ENCODE assay signal across 8 cellular contexts in genomic region chr9:93468763-93469456, GRCh38. TPM values are rescaled to one million over a fixed set of nuclear protein-coding genes. Genes with fewer than 3 reads are reported as not detected.
DNase-seq lines count a peak whose midpoint lies in the region; ATAC-seq and TF ChIP-seq lines count a peak whose summit lies in the region.

No MANE protein-coding gene starts in this region.

- H3K9me3 Mint-ChIP-seq in activated naive CD8-positive, alpha-beta T cell (ENCODE audit: low read depth), result no peaks in the 10 kb centered on the region
- no peaks in the 10 kb centered on the region for H3K9me3 Mint-ChIP-seq in activated naive CD8-positive, alpha-beta T cell treated with anti-CD3 and anti-CD28 coated beads, Interleukin-2, amount 50 U/mL, for 24 hours
- H3K9me3 Mint-ChIP-seq in mesothelial cell of epicardium, result no peaks in the 10 kb centered on the region

- H3K36me3 ChIP-seq in aorta (ENCODE audit: control insufficient read depth in 1 of 2, insufficient read depth in 2 of 2, low read length in 1 of 2), result no peaks in the 10 kb centered on the region

- TF ChIP-seq CTCF in mesothelial cell of epicardium (IDR thresholded peaks at IDR 0.05; ENCODE audit: unreplicated experiment), result no peak

- no peak overlapping the region for H3K4me3 ChIP-seq in aorta (ENCODE audit: low read length in 2 of 2)

- peaks cover 12% of the 10 kb centered on the region for H3K36me3 Mint-ChIP-seq in activated naive CD8-positive, alpha-beta T cell
- H3K36me3 Mint-ChIP-seq in activated naive CD8-positive, alpha-beta T cell treated with anti-CD3 and anti-CD28 coated beads, Interleukin-2, amount 50 U/mL, for 24 hours (ENCODE audit: low read depth), result peaks cover 25% of the 10 kb centered on the region
- peaks cover 8% of the 10 kb centered on the region for H3K36me3 Mint-ChIP-seq in mesothelial cell of epicardium

- WGBS in aorta, 2 donors, result 23 to 26% methylated on average over 5 of the region's 5 CpGs

- H3K4me3 Mint-ChIP-seq in activated naive CD8-positive, alpha-beta T cell, result peak overlapping the region; percentile 5
- H3K4me3 Mint-ChIP-seq in activated naive CD8-positive, alpha-beta T cell treated with anti-CD3 and anti-CD28 coated beads, Interleukin-2, amount 50 U/mL, for 24 hours, result no peak overlapping the region
- H3K4me3 Mint-ChIP-seq in mesothelial cell of epicardium, result no peak overlapping the region

- DNase-seq in activated naive CD8-positive, alpha-beta T cell treated with anti-CD3 and anti-CD28 coated beads, Interleukin-2, amount 50 U/mL, for 24 hours, result no peak
- DNase-seq in dermis blood vessel endothelial cell (peak; percentile 14), mesothelial cell of epicardium (ENCODE audit: low spot score in 2 of 2, unreplicated experiment in 2 of 2) (no peak), aorta (no peak)
- DNase-seq in activated CD8-positive, alpha-beta memory T cell treated with anti-CD3 and anti-CD28 coated beads for 24 hours, result no peak

- intact Hi-C loops in aorta (cut with DNase I), result no loop called here

- no peaks in the 10 kb centered on the region for H3K27me3 ChIP-seq in aorta (ENCODE audit: control insufficient read depth in 1 of 2, insufficient read depth in 2 of 2, low read length in 1 of 2)

- H3K27me3 Mint-ChIP-seq in activated naive CD8-positive, alpha-beta T cell, result no peaks in the 10 kb centered on the region
- no peaks in the 10 kb centered on the region for H3K27me3 Mint-ChIP-seq in activated naive CD8-positive, alpha-beta T cell treated with anti-CD3 and anti-CD28 coated beads, Interleukin-2, amount 50 U/mL, for 24 hours
- H3K27me3 Mint-ChIP-seq in mesothelial cell of epicardium (ENCODE audit: low read depth), result no peaks in the 10 kb centered on the region

- peaks cover 0 to 7% of the 10 kb centered on the region in 2 donors for H3K4me1 ChIP-seq in aorta (ENCODE audit: control insufficient read depth in 1 of 2, insufficient read depth in 2 of 2, low read length in 2 of 2)

- H3K27ac Mint-ChIP-seq in activated naive CD8-positive, alpha-beta T cell, result peak overlapping the region; percentile 66
- no peak overlapping the region for H3K27ac Mint-ChIP-seq in activated naive CD8-positive, alpha-beta T cell treated with anti-CD3 and anti-CD28 coated beads, Interleukin-2, amount 50 U/mL, for 24 hours
- peak overlapping the region; percentile 80 for H3K27ac Mint-ChIP-seq in mesothelial cell of epicardium

- ATAC-seq in activated naive CD8-positive, alpha-beta T cell treated with anti-CD3 and anti-CD28 coated beads, Interleukin-2, amount 50 U/mL, for 24 hours, result no peak
- ATAC-seq in aorta (ENCODE audit: low FRiP score) (peak; percentile 71), HG03025 (IDR thresholded peaks at IDR 0.05; ENCODE audit: low FRiP score, unreplicated experiment) (no peak), GM21390 (IDR thresholded peaks at IDR 0.05; ENCODE audit: unreplicated experiment) (no peak)

- H3K4me1 Mint-ChIP-seq in activated naive CD8-positive, alpha-beta T cell (ENCODE audit: low read depth), result peaks cover 71% of the 10 kb centered on the region
- peaks cover 65% of the 10 kb centered on the region for H3K4me1 Mint-ChIP-seq in activated naive CD8-positive, alpha-beta T cell treated with anti-CD3 and anti-CD28 coated beads, Interleukin-2, amount 50 U/mL, for 24 hours
- H3K4me1 Mint-ChIP-seq in mesothelial cell of epicardium, result peaks cover 44% of the 10 kb centered on the region

- H3K9me3 ChIP-seq in aorta (ENCODE audit: control insufficient read depth, low read length), result no peaks in the 10 kb centered on the region

- H3K27ac ChIP-seq in aorta (ENCODE audit: low read depth in 1 of 2, low read length in 2 of 2), result no peak overlapping the region

RNA-seq across cellular contexts. Expression of gene FAM120AOS, which starts 15.5 kb away (rescaled TPM):
- total RNA-seq in dermis blood vessel endothelial cell, result 34.9 and 37.1 TPM in 2 replicates
- 39.0 to 40.0 TPM (median 39.0 TPM) in 3 replicates for total RNA-seq in mesothelial cell of epicardium
- total RNA-seq in aorta, result 10 to 100 TPM; 38.3 to 40.1 TPM
- 10 to 100 TPM; 41.2 to 57.2 TPM for polyA plus RNA-seq in aorta

RNA-seq across cellular contexts. Expression of gene FAM120A, which starts 17.4 kb away (rescaled TPM):
- total RNA-seq in dermis blood vessel endothelial cell (86.4 and 172 TPM in 2 replicates), mesothelial cell of epicardium (58.9 to 62.0 TPM (median 59.4 TPM) in 3 replicates), aorta (10 to 100 TPM; 81.7 to 88.6 TPM)
- 10 to 100 TPM; 30.7 to 40.8 TPM for polyA plus RNA-seq in aorta
